35 cellular contexts compared by ENCODE assay signal in genomic region chr4:186335793-186336192, GRCh38.
"Had no signal": no experiment of that assay in that cellular context is flagged by ENCODE, and none has a peak within 500 bp of the region (broad histone marks: within the 10 kb centered on the region; RNA-seq: fewer than 3 reads in every experiment).

No MANE protein-coding gene starts in this region.

- H3K9ac ChIP-seq: KMS-11 had no signal

- H3K27me3 ChIP-seq: MG63 had no signal

- DNase-seq: Karpas-422, Kasumi-1, KBM-7, KG1, MG63, MM.1S, MV-4-11, NCI-H1048, NCI-H1092, NCI-H1092 treated with DMSO at 0.1 percent for 48 hours, NCI-H1105, NCI-H1105 treated with DMSO at 0.1 percent for 48 hours, NCI-H1417, NCI-H1417 treated with DMSO at 0.1 percent for 48 hours, NCI-H1436, NCI-H1436 treated with DMSO at 0.1 percent for 48 hours, NCI-H146, NCI-H1694, NCI-H1694 treated with DMSO at 0.1 percent for 48 hours, NCI-H187, NCI-H187 treated with DMSO at 0.1 percent for 48 hours, NCI-H1930, NCI-H2029, NCI-H2029 treated with DMSO at 0.1 percent for 48 hours, NCI-H2081, NCI-H2081 treated with DMSO at 0.1 percent for 48 hours, NCI-H2107, NCI-H2171, NCI-H2171 treated with DMSO at 0.1 percent for 48 hours, NCI-H2227 treated with DMSO at 0.1 percent for 48 hours, NCI-H226, NCI-H345, NCI-H446 treated with DMSO at 0.1 percent for 48 hours, NCI-H510A had no signal

- H3K36me3 ChIP-seq: MG63 had no signal

- H3K9me3 ChIP-seq: MG63 had no signal

- H3K27ac ChIP-seq: KMS-11 had no signal

- H3K4me2 ChIP-seq: KMS-11 had no signal

- H3K4me3 ChIP-seq: MG63 had no signal
